Comparison of ENCODE assay signal across 1 cellular context in genomic region chr20:35711588-35712209, GRCh38.
TF ChIP-seq lines count a peak whose summit lies in the region.

No MANE protein-coding gene starts in this region.

TF ChIP-seq in HepG2, 621 proteins besides CTCF, POLR2A, EP300 and RAD21 (continued from another document and continues in another):
- TF ChIP-seq ARID5B (CRISPR knock-in tag; IDR thresholded peaks at IDR 0.05) = no peak
- TF ChIP-seq RORA (CRISPR knock-in tag; IDR thresholded peaks at IDR 0.05) = no peak
- TF ChIP-seq, protein P1, sequence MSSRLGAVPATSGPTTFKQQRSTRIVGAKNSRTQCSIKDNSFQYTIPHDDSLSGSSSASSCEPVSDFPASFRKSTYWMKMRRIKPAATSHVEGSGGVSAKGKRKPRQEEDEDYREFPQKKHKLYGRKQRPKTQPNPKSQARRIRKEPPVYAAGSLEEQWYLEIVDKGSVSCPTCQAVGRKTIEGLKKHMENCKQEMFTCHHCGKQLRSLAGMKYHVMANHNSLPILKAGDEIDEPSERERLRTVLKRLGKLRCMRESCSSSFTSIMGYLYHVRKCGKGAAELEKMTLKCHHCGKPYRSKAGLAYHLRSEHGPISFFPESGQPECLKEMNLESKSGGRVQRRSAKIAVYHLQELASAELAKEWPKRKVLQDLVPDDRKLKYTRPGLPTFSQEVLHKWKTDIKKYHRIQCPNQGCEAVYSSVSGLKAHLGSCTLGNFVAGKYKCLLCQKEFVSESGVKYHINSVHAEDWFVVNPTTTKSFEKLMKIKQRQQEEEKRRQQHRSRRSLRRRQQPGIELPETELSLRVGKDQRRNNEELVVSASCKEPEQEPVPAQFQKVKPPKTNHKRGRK (CRISPR knock-in tag; IDR thresholded peaks at IDR 0.05) = no peak
- peak; percentile 31; the same call in 1 of the 2 replicates for TF ChIP-seq POLR2AphosphoS2 (IDR thresholded peaks at IDR 0.05; ENCODE audit: low read depth, low read length)
- no peak for TF ChIP-seq ZNF687 (CRISPR knock-in tag; IDR thresholded peaks at IDR 0.05)
- no peak for TF ChIP-seq ZNF20 (CRISPR knock-in tag; IDR thresholded peaks at IDR 0.05)
- peak; percentile 36 for TF ChIP-seq ZNF781 (CRISPR knock-in tag; IDR thresholded peaks at IDR 0.05; ENCODE audit: borderline replicate concordance, not compliant biosample characterization)
- no peak for TF ChIP-seq NFIB (CRISPR knock-in tag; IDR thresholded peaks at IDR 0.05; ENCODE audit: borderline replicate concordance)
- peak; percentile 25; the same call in 1 of the 2 replicates for TF ChIP-seq GFI1 (CRISPR knock-in tag; IDR thresholded peaks at IDR 0.05; ENCODE audit: borderline replicate concordance)
- peak; percentile 20; the same call in 1 of the 2 replicates for TF ChIP-seq ZNF280D (CRISPR knock-in tag; IDR thresholded peaks at IDR 0.05)
- TF ChIP-seq ZNF607 (CRISPR knock-in tag; IDR thresholded peaks at IDR 0.05; ENCODE audit: borderline replicate concordance) = no peak
- TF ChIP-seq RBM22 (optimal IDR thresholded peaks at IDR 0.05; ENCODE audit: low read length) = peak; percentile 99
- TF ChIP-seq ZFP36L1 (CRISPR knock-in tag; IDR thresholded peaks at IDR 0.05) = no peak
- no peak for TF ChIP-seq ZNF484 (CRISPR knock-in tag; IDR thresholded peaks at IDR 0.05; ENCODE audit: borderline replicate concordance, low read depth)
- TF ChIP-seq, protein P2, sequence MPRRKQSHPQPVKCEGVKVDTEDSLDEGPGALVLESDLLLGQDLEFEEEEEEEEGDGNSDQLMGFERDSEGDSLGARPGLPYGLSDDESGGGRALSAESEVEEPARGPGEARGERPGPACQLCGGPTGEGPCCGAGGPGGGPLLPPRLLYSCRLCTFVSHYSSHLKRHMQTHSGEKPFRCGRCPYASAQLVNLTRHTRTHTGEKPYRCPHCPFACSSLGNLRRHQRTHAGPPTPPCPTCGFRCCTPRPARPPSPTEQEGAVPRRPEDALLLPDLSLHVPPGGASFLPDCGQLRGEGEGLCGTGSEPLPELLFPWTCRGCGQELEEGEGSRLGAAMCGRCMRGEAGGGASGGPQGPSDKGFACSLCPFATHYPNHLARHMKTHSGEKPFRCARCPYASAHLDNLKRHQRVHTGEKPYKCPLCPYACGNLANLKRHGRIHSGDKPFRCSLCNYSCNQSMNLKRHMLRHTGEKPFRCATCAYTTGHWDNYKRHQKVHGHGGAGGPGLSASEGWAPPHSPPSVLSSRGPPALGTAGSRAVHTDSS (CRISPR knock-in tag; conservative IDR thresholded peaks at IDR 0.05) = no peak
- TF ChIP-seq, protein P3, sequence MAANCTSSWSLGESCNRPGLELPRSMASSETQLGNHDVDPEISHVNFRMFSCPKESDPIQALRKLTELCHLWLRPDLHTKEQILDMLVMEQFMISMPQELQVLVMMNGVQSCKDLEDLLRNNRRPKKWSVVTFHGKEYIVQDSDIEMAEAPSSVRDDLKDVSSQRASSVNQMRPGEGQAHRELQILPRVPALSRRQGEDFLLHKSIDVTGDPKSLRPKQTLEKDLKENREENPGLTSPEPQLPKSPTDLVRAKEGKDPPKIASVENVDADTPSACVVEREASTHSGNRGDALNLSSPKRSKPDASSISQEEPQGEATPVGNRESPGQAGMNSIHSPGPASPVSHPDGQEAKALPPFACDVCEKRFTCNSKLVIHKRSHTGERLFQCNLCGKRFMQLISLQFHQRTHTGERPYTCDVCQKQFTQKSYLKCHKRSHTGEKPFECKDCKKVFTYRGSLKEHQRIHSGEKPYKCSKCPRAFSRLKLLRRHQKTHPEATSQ (CRISPR knock-in tag; IDR thresholded peaks at IDR 0.05; ENCODE audit: borderline replicate concordance) = no peak
- TF ChIP-seq ETV5 (CRISPR knock-in tag; IDR thresholded peaks at IDR 0.05; ENCODE audit: borderline replicate concordance) = no peak
- no peak for TF ChIP-seq ZNF569 (CRISPR knock-in tag; IDR thresholded peaks at IDR 0.05; ENCODE audit: borderline replicate concordance)
- TF ChIP-seq ZBTB20 (CRISPR knock-in tag; IDR thresholded peaks at IDR 0.05; ENCODE audit: borderline replicate concordance, low read depth) = no peak
- TF ChIP-seq U2AF1 (optimal IDR thresholded peaks at IDR 0.05; ENCODE audit: low read depth, low read length) = no peak
- peak; percentile 44 for TF ChIP-seq POLR2G (IDR thresholded peaks at IDR 0.05; ENCODE audit: low read depth, low read length)
- no peak for TF ChIP-seq PLRG1 (conservative IDR thresholded peaks at IDR 0.05)
- no peak for TF ChIP-seq NFYC (CRISPR knock-in tag; IDR thresholded peaks at IDR 0.05)
- TF ChIP-seq SNAPC4 (CRISPR knock-in tag; IDR thresholded peaks at IDR 0.05) = 0 out of 2 replicates have a peak, but pooled peaks have one; percentile 28
- TF ChIP-seq ZBTB39 (CRISPR knock-in tag; IDR thresholded peaks at IDR 0.05) = no peak
